Comparison of ENCODE assay signal across 15 cellular contexts in the genomic region with DNA sequence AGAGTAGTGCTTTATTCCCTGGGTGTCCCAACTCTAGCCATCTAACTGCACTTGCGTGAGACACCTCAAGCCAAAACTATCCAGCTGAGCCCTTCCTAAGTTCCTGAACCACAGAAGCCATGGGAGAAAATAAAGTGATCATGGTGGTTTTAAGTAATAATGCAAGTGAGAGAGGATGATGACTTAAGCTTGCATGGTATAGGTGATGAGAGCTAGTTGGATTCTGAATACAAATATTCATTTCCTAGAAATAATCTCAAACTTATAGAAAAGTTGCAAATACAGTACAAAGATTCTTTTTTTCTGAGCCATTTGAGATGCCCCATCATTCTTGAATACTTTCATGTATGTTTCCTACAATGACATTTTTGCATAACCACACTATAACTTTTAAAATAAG. TPM values are rescaled to one million over a fixed set of nuclear protein-coding genes. Genes with fewer than 3 reads are reported as not detected.
DNase-seq lines count a peak whose midpoint lies in the region; ATAC-seq and TF ChIP-seq lines count a peak whose summit lies in the region.
"Had no signal": no experiment of that assay in that cellular context is flagged by ENCODE, and none has a peak within 500 bp of the region (broad histone marks: within the 10 kb centered on the region; RNA-seq: fewer than 3 reads in every experiment).

No MANE protein-coding gene starts in this region.

- no peak overlapping the region for H3K27ac ChIP-seq in lower lobe of right lung
- H3K27ac ChIP-seq: 22Rv1, A549, C4-2B had no signal

- no peaks in the 10 kb centered on the region for H3K27me3 Mint-ChIP-seq in activated T-cell treated with anti-CD3 and anti-CD28 coated beads, Interleukin-2, amount 50 U/mL, for 4 hours (ENCODE audit: low read depth)
- no peaks in the 10 kb centered on the region for H3K27me3 Mint-ChIP-seq in activated T-cell treated with anti-CD3 and anti-CD28 coated beads, Interleukin-2, amount 50 U/mL, for 72 hours (ENCODE audit: low read depth)
- H3K27me3 Mint-ChIP-seq: CD4-positive, alpha-beta T cell had no signal

- peaks cover 28% of the 10 kb centered on the region for H3K4me1 Mint-ChIP-seq in activated T-cell treated with anti-CD3 and anti-CD28 coated beads, Interleukin-2, amount 50 U/mL, for 4 hours (ENCODE audit: low read depth)
- H3K4me1 Mint-ChIP-seq in activated T-cell treated with anti-CD3 and anti-CD28 coated beads, Interleukin-2, amount 50 U/mL, for 72 hours (ENCODE audit: low read depth): peaks cover 45% of the 10 kb centered on the region
- H3K4me1 Mint-ChIP-seq in stimulated activated effector memory CD8-positive, alpha-beta T cell treated with anti-CD3 and anti-CD28 coated beads, Interleukin-12 subunit alpha, Interleukin-12 subunit beta, amount 100 ng/mL, for 72 hours: peaks cover 23% of the 10 kb centered on the region

- H3K9me3 Mint-ChIP-seq in activated T-cell treated with anti-CD3 and anti-CD28 coated beads, Interleukin-2, amount 50 U/mL, for 4 hours: no peaks in the 10 kb centered on the region
- H3K9me3 Mint-ChIP-seq in activated T-cell treated with anti-CD3 and anti-CD28 coated beads, Interleukin-2, amount 50 U/mL, for 72 hours: peaks cover 1 to 3% of the 10 kb centered on the region in 2 donors
- no peaks in the 10 kb centered on the region for H3K9me3 Mint-ChIP-seq in stimulated activated effector memory CD8-positive, alpha-beta T cell treated with anti-CD3 and anti-CD28 coated beads, Interleukin-12 subunit alpha, Interleukin-12 subunit beta, amount 100 ng/mL, for 72 hours
- H3K9me3 Mint-ChIP-seq: CD4-positive, alpha-beta T cell had no signal

- TF ChIP-seq CTCF in lower lobe of right lung (IDR thresholded peaks at IDR 0.05): no peak

- no peaks in the 10 kb centered on the region for H3K9me3 ChIP-seq in lower lobe of right lung
- H3K9me3 ChIP-seq: A549, Caco-2 had no signal

- no peak for DNase-seq in activated CD4-positive, CD25-positive, alpha-beta regulatory T cell (lab: John Stamatoyannopoulos, UW)
- DNase-seq in activated T-cell treated with anti-CD3 and anti-CD28 coated beads, Interleukin-2, amount 50 U/mL, for 4 hours: no peak
- DNase-seq in activated T-cell treated with anti-CD3 and anti-CD28 coated beads for 4 hours (no peak), lower lobe of right lung (no peak)
- no peak for DNase-seq in activated T-cell treated with anti-CD3 and anti-CD28 coated beads, Interleukin-2, amount 50 U/mL, for 72 hours
- DNase-seq in stimulated activated effector memory CD8-positive, alpha-beta T cell treated with anti-CD3 and anti-CD28 coated beads, Interleukin-12 subunit alpha, Interleukin-12 subunit beta, amount 100 ng/mL, for 72 hours (ENCODE audit: low spot score in 2 of 2): no peak
- DNase-seq: AML-193; Caco-2; CD4-positive, alpha-beta T cell; H9 had no signal

- no peaks in the 10 kb centered on the region for H3K36me3 ChIP-seq in lower lobe of right lung

- H3K4me3 Mint-ChIP-seq in activated T-cell treated with anti-CD3 and anti-CD28 coated beads, Interleukin-2, amount 50 U/mL, for 4 hours: no peak overlapping the region
- H3K4me3 Mint-ChIP-seq in activated T-cell treated with anti-CD3 and anti-CD28 coated beads, Interleukin-2, amount 50 U/mL, for 72 hours: peak overlapping the region in 1 of 2 donors; percentile 10
- H3K4me3 Mint-ChIP-seq in stimulated activated effector memory CD8-positive, alpha-beta T cell treated with anti-CD3 and anti-CD28 coated beads, Interleukin-12 subunit alpha, Interleukin-12 subunit beta, amount 100 ng/mL, for 72 hours: no peak overlapping the region
- H3K4me3 Mint-ChIP-seq: CD4-positive, alpha-beta T cell; H9 had no signal

- no peaks in the 10 kb centered on the region for H3K27me3 ChIP-seq in lower lobe of right lung (ENCODE audit: low read depth)

- H3K4me1 ChIP-seq in lower lobe of right lung: peaks cover 5% of the 10 kb centered on the region
- H3K4me1 ChIP-seq: Caco-2 had no signal

- ATAC-seq in activated CD4-positive, CD25-positive, alpha-beta regulatory T cell treated with anti-CD3 and anti-CD28 coated beads, Interleukin-2, amount 50 U/mL, for 24 hours: peak; percentile 43 to 58
- ATAC-seq in activated T-cell treated with anti-CD3 and anti-CD28 coated beads, Interleukin-2, amount 50 U/mL, for 4 hours: peak; percentile 35 to 39
- ATAC-seq in activated T-cell treated with anti-CD3 and anti-CD28 coated beads, Interleukin-2, amount 50 U/mL, for 72 hours (replicated peaks in 1 of 2): peak; percentile 22 to 47
- ATAC-seq in stimulated activated effector memory CD8-positive, alpha-beta T cell treated with anti-CD3 and anti-CD28 coated beads, Interleukin-12 subunit alpha, Interleukin-12 subunit beta, amount 100 ng/mL, for 72 hours: peak; percentile 63
- no peak for ATAC-seq in lower lobe of right lung
- ATAC-seq: A549, HepG2 had no signal

- intact Hi-C loops in lower lobe of right lung (cut with DNase I): no loop called here

- no peak overlapping the region for H3K4me3 ChIP-seq in lower lobe of right lung
- H3K4me3 ChIP-seq: A549 had no signal

- no peaks in the 10 kb centered on the region for H3K36me3 Mint-ChIP-seq in activated T-cell treated with anti-CD3 and anti-CD28 coated beads, Interleukin-2, amount 50 U/mL, for 4 hours (ENCODE audit: insufficient read depth)
- H3K36me3 Mint-ChIP-seq in activated T-cell treated with anti-CD3 and anti-CD28 coated beads, Interleukin-2, amount 50 U/mL, for 72 hours (ENCODE audit: insufficient read depth in 2 of 2): no peaks in the 10 kb centered on the region
- no peaks in the 10 kb centered on the region for H3K36me3 Mint-ChIP-seq in stimulated activated effector memory CD8-positive, alpha-beta T cell treated with anti-CD3 and anti-CD28 coated beads, Interleukin-12 subunit alpha, Interleukin-12 subunit beta, amount 100 ng/mL, for 72 hours

- H3K27ac Mint-ChIP-seq in activated T-cell treated with anti-CD3 and anti-CD28 coated beads, Interleukin-2, amount 50 U/mL, for 72 hours: peak overlapping the region; percentile 39
- H3K27ac Mint-ChIP-seq in stimulated activated effector memory CD8-positive, alpha-beta T cell treated with anti-CD3 and anti-CD28 coated beads, Interleukin-12 subunit alpha, Interleukin-12 subunit beta, amount 100 ng/mL, for 72 hours: no peak overlapping the region
- H3K27ac Mint-ChIP-seq: CD4-positive, alpha-beta T cell; H9 had no signal

RNA-seq across cellular contexts. Expression of a gene that starts 5.3 kb away (rescaled TPM):
- 10 to 100 TPM; 14.7 to 21.3 (median 17.3) TPM for total RNA-seq in activated T-cell treated with anti-CD3 and anti-CD28 coated beads, Interleukin-2, amount 50 U/mL, for 4 hours
- 10 to 100 TPM; 36.9 to 37.1 TPM for total RNA-seq in activated T-cell treated with anti-CD3 and anti-CD28 coated beads, Interleukin-2, amount 50 U/mL, for 72 hours
- total RNA-seq in lower lobe of right lung: 40.4 TPM

RNA-seq across cellular contexts. Expression of a gene that starts 46.5 kb away (rescaled TPM):
- total RNA-seq in activated T-cell treated with anti-CD3 and anti-CD28 coated beads, Interleukin-2, amount 50 U/mL, for 4 hours: 10 to 100 TPM; 59.8 to 63.4 (median 62.2) TPM
- total RNA-seq in activated T-cell treated with anti-CD3 and anti-CD28 coated beads, Interleukin-2, amount 50 U/mL, for 72 hours: 10 to 100 TPM; 29.7 to 38.8 TPM
- 22.9 TPM for total RNA-seq in lower lobe of right lung

Comparison
In these comparisons a context has a peak if more than half of its experiments do, and no peak if none do; other contexts are left out.
1. ATAC-seq: peak in activated CD4-positive, CD25-positive, alpha-beta regulatory T cell treated with anti-CD3 and anti-CD28 coated beads, Interleukin-2, amount 50 U/mL, for 24 hours (2 of 2), activated T-cell treated with anti-CD3 and anti-CD28 coated beads, Interleukin-2, amount 50 U/mL, for 4 hours (2 of 2), activated T-cell treated with anti-CD3 and anti-CD28 coated beads, Interleukin-2, amount 50 U/mL, for 72 hours (2 of 2) and stimulated activated effector memory CD8-positive, alpha-beta T cell treated with anti-CD3 and anti-CD28 coated beads, Interleukin-12 subunit alpha, Interleukin-12 subunit beta, amount 100 ng/mL, for 72 hours (single experiment); none in lower lobe of right lung (0 of 2).